Comparison of ENCODE assay signal across 1 cellular context in the genomic region with DNA sequence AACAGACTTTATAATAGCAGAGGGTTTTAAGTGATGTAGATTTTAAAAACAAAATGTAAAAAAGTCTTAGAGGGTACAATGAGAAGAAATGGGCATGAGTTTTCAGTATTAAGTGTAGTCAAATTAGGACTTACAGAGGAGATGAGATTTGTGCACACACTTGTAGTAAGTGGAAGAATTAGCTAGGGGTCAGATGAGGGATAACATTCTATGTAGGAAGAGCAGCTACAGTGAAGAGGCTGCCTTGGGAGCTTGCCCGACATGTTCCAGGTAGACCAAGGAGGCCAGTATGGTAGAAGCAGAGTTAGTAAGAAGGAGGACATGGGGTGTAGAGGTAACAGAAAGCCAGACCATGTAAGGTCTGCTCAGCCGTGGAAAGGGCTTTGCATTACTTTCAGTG.
TF ChIP-seq lines count a peak whose summit lies in the region.

No MANE protein-coding gene starts in this region.

TF ChIP-seq in H1, 55 proteins besides CTCF, POLR2A, EP300 and RAD21 (continued from another document):
- no peak for TF ChIP-seq CBX8 (IDR thresholded peaks at IDR 0.05; ENCODE audit: borderline replicate concordance, low read depth, low read length)
- no peak for TF ChIP-seq BACH1 (IDR thresholded peaks at IDR 0.05; ENCODE audit: low read length)
- TF ChIP-seq KDM5A (IDR thresholded peaks at IDR 0.05; ENCODE audit: low read length): no peak
